In the genomic region with DNA sequence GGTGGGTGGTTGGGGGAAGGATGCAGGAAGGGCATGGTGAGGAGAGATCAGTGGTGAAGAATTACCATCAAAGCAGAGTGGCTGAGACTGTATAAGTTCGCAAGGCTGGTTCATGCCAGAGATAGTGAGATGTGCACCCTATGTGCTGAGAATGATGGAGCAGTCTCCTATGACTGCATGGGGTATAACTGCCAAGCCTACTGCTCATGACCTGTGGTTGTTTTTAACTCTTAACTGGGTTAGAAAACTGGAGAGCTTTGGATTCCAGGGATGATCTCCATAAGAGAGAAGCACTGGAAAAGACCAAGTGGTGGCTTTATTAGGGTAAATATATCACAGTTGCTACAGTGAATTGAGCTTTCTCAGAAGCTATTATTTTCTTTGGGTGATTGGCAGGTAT, we compare ENCODE assay signal across 11 cellular contexts.
"Had no signal": no experiment of that assay in that cellular context is flagged by ENCODE, and none has a peak within 500 bp of the region (broad histone marks: within the 10 kb centered on the region; RNA-seq: fewer than 3 reads in every experiment).

No MANE protein-coding gene starts in this region.

- H3K27me3 ChIP-seq: ovary, upper lobe of right lung had no signal

- H3K4me1 ChIP-seq: upper lobe of right lung had no signal

- H3K36me3 ChIP-seq: ovary, upper lobe of right lung had no signal

- H3K4me3 ChIP-seq: ovary, upper lobe of right lung had no signal

- H3K9me3 ChIP-seq: ovary, upper lobe of right lung had no signal

- H3K27ac ChIP-seq: upper lobe of right lung had no signal

- ATAC-seq: esophagus mucosa, left colon had no signal

- DNase-seq: activated CD4-positive, alpha-beta memory T cell treated with anti-CD3 and anti-CD28 coated beads, Interleukin-2, amount 10 ng/mL, durations not matched to agents 7 days and 5 days; activated CD4-positive, alpha-beta T cell treated with anti-CD3 and anti-CD28 coated beads for 1 hour; activated T-cell treated with anti-CD3 and anti-CD28 coated beads, Interleukin-2, amount 50 U/mL, for 48 hours; dermis blood vessel endothelial cell; left colon; nephron progenitor cell; stimulated activated CD4-positive, alpha-beta T cell treated with anti-CD3 and anti-CD28 coated beads, Interleukin-4, amount 100 ng/mL, for 1 hour; stimulated activated CD8-positive, alpha-beta memory T cell treated with anti-CD3 and anti-CD28 coated beads, Interleukin-4, amount 100 ng/mL, for 48 hours; upper lobe of right lung had no signal
